20 cellular contexts compared by ENCODE assay signal in the genomic region with DNA sequence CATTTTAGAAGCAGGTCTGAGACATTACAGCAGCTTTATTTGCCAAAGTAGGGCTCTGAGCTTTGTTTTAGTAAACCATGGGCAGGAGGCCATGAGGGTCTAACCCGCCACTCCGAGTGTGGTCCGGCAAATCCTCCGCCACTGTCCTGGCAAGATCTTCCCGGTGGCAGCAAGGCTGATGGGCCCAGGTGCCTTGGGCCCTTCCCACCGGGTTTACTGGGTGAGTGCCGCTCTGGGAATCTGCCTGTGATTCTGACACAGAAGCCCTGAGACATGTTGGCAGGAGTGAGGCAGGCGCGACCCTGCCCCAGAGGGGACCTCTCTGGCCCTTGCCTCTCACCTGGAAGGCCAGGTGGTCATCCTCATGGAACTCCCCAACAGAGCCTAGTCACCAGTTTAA. TPM values are rescaled to one million over a fixed set of nuclear protein-coding genes. Genes with fewer than 3 reads are reported as not detected.
DNase-seq lines count a peak whose midpoint lies in the region; ATAC-seq and TF ChIP-seq lines count a peak whose summit lies in the region.
"Had no signal": no experiment of that assay in that cellular context is flagged by ENCODE, and none has a peak within 500 bp of the region (broad histone marks: within the 10 kb centered on the region; RNA-seq: fewer than 3 reads in every experiment).

No MANE protein-coding gene starts in this region.

- TF ChIP-seq CTCF in endothelial cell (IDR thresholded peaks at IDR 0.05; ENCODE audit: unreplicated experiment) (no peak), progenitor cell of endocrine pancreas (IDR thresholded peaks at IDR 0.05; ENCODE audit: unreplicated experiment) (no peak)

- DNase-seq in H7 (peak; percentile 36), endothelial cell (ENCODE audit: low spot score) (no peak), progenitor cell of endocrine pancreas (ENCODE audit: low spot score, unreplicated experiment) (no peak), hypothalamus (lab: John Stamatoyannopoulos, UW) (no peak)
- DNase-seq in activated CD8-positive, alpha-beta memory T cell treated with anti-CD3 and anti-CD28 coated beads for 24 hours = no peak
- DNase-seq: ACHN; Caco-2; CD4-positive, alpha-beta memory T cell; H9; HFFc6; MG63; NCI-H1417; NCI-H1694 treated with DMSO at 0.1 percent for 48 hours; NCI-H2081 treated with DMSO at 0.1 percent for 48 hours; NCI-H446; NCI-H526 had no signal

- H3K36me3 Mint-ChIP-seq in endothelial cell (ENCODE audit: low read depth, unreplicated experiment) (peaks cover 9% of the 10 kb centered on the region), progenitor cell of endocrine pancreas (ENCODE audit: insufficient read depth) (peaks cover 1% of the 10 kb centered on the region)

- H3K27me3 Mint-ChIP-seq in endothelial cell (ENCODE audit: unreplicated experiment) (peaks cover 8% of the 10 kb centered on the region), progenitor cell of endocrine pancreas (peaks cover 6% of the 10 kb centered on the region)
- H3K27me3 Mint-ChIP-seq: CD4-positive, alpha-beta memory T cell had no signal

- H3K27ac Mint-ChIP-seq in endothelial cell (ENCODE audit: unreplicated experiment) (peak overlapping the region; percentile 64), progenitor cell of endocrine pancreas (peak overlapping the region; percentile 73)
- H3K27ac Mint-ChIP-seq: HFFc6 had no signal

- H3K4me1 Mint-ChIP-seq in endothelial cell (ENCODE audit: unreplicated experiment) (no peaks in the 10 kb centered on the region), progenitor cell of endocrine pancreas (ENCODE audit: low read depth) (no peaks in the 10 kb centered on the region)

- H3K4me3 Mint-ChIP-seq in endothelial cell (ENCODE audit: unreplicated experiment) (no peak overlapping the region), progenitor cell of endocrine pancreas (ENCODE audit: low read depth) (no peak overlapping the region)
- H3K4me3 Mint-ChIP-seq: CD4-positive, alpha-beta memory T cell; H9; HFFc6 had no signal

- no peaks in the 10 kb centered on the region for H3K9me3 Mint-ChIP-seq in endothelial cell (ENCODE audit: unreplicated experiment)
- H3K9me3 Mint-ChIP-seq in progenitor cell of endocrine pancreas (ENCODE audit: low read depth) = no peaks in the 10 kb centered on the region
- H3K9me3 Mint-ChIP-seq: H9, HFFc6 had no signal

- H3K27me3 ChIP-seq in H7 (ENCODE audit: control insufficient read depth, insufficient read depth, low read length) = no peaks in the 10 kb centered on the region
- H3K27me3 ChIP-seq: BLaER1, MG63 had no signal

- no peak overlapping the region for H3K4me3 ChIP-seq in H7 (ENCODE audit: insufficient read depth, low read depth, low read length)
- H3K4me3 ChIP-seq: BLaER1, K562, MG63 had no signal

- no peaks in the 10 kb centered on the region for H3K36me3 ChIP-seq in H7 (replicated peaks; ENCODE audit: control insufficient read depth, insufficient read depth, low read length)

- ATAC-seq in GM18858 (IDR thresholded peaks at IDR 0.05; ENCODE audit: unreplicated experiment) (no peak), HG03460 (IDR thresholded peaks at IDR 0.05; ENCODE audit: unreplicated experiment) (no peak)

RNA-seq across cellular contexts. Expression of a gene that starts 29.9 kb away (rescaled TPM):
- 30.3 and 32.4 TPM in 2 replicates for total RNA-seq in H7 (2014; rRNA removed; shearing (Covaris generic))
- total RNA-seq in endothelial cell (ENCODE audit: unreplicated experiment) (82.4 TPM), progenitor cell of endocrine pancreas (57.2 and 63.0 TPM in 2 replicates)
